ENCODE assay signal across 2 cellular contexts in the genomic region with DNA sequence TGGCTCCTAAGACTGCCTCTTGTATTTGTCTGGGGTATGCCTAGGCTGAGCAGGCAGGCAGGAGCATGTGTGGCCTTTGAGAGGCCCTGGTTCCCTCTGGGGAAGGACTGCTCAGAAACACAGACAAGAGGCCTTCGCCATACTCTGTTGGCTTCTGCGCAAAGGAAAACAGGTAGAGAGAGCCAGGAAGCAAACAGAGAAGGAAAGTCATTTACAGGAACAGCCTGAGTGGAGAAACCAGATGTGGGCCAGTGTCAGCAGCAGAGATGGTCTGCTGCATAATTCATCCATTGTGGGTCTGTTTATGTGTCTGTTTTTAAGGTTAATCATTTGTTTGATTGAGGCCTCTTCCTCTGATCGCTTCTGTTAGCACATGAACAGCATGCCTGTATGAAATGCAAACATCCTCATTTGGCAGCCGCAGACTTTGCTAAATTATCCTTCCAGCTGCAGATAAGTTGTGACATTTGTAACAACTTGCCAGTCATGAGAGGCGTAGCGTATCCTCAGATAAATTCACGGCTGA.
TF ChIP-seq lines count a peak whose summit lies in the region.

No MANE protein-coding gene starts in this region.

TF ChIP-seq in SK-N-SH, 30 proteins besides CTCF, POLR2A, EP300 and RAD21 (continued from another document):
- TF ChIP-seq MEF2A (IDR thresholded peaks at IDR 0.05; ENCODE audit: borderline replicate concordance, low read depth) = no peak
- TF ChIP-seq RCOR1 (IDR thresholded peaks at IDR 0.05; ENCODE audit: low read length) = 0 out of 2 replicates have a peak, but pooled peaks have one; percentile 26
- no peak for TF ChIP-seq NFIC (IDR thresholded peaks at IDR 0.05; ENCODE audit: borderline replicate concordance)
- no peak for TF ChIP-seq ELF1 (IDR thresholded peaks at IDR 0.05)
- TF ChIP-seq JUND (IDR thresholded peaks at IDR 0.05) = no peak
- TF ChIP-seq SIN3A (IDR thresholded peaks at IDR 0.05; ENCODE audit: borderline replicate concordance, low read depth, low read length) = no peak
- no peak for TF ChIP-seq RXRA (IDR thresholded peaks at IDR 0.05; ENCODE audit: borderline replicate concordance, low read depth)
- no peak for TF ChIP-seq FOSL2 (IDR thresholded peaks at IDR 0.05; ENCODE audit: borderline replicate concordance, low read depth)
- TF ChIP-seq FOXM1 (IDR thresholded peaks at IDR 0.05; ENCODE audit: low read depth) = no peak
- TF ChIP-seq TCF12 (IDR thresholded peaks at IDR 0.05) = no peak

TF ChIP-seq in SK-N-SH treated with all-trans-retinoic acid at 6 μM for 48 hours, 23 proteins besides CTCF, POLR2A, EP300 and RAD21 (continued from another document):
- TF ChIP-seq, protein P1, sequence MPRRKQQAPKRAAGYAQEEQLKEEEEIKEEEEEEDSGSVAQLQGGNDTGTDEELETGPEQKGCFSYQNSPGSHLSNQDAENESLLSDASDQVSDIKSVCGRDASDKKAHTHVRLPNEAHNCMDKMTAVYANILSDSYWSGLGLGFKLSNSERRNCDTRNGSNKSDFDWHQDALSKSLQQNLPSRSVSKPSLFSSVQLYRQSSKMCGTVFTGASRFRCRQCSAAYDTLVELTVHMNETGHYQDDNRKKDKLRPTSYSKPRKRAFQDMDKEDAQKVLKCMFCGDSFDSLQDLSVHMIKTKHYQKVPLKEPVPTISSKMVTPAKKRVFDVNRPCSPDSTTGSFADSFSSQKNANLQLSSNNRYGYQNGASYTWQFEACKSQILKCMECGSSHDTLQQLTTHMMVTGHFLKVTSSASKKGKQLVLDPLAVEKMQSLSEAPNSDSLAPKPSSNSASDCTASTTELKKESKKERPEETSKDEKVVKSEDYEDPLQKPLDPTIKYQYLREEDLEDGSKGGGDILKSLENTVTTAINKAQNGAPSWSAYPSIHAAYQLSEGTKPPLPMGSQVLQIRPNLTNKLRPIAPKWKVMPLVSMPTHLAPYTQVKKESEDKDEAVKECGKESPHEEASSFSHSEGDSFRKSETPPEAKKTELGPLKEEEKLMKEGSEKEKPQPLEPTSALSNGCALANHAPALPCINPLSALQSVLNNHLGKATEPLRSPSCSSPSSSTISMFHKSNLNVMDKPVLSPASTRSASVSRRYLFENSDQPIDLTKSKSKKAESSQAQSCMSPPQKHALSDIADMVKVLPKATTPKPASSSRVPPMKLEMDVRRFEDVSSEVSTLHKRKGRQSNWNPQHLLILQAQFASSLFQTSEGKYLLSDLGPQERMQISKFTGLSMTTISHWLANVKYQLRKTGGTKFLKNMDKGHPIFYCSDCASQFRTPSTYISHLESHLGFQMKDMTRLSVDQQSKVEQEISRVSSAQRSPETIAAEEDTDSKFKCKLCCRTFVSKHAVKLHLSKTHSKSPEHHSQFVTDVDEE (CRISPR knock-in tag; IDR thresholded peaks at IDR 0.05) = no peak
- TF ChIP-seq SNAI2 (CRISPR knock-in tag; IDR thresholded peaks at IDR 0.05) (no peak), TOX (CRISPR knock-in tag; IDR thresholded peaks at IDR 0.05; ENCODE audit: borderline replicate concordance) (no peak)
- TF ChIP-seq, protein P2, sequence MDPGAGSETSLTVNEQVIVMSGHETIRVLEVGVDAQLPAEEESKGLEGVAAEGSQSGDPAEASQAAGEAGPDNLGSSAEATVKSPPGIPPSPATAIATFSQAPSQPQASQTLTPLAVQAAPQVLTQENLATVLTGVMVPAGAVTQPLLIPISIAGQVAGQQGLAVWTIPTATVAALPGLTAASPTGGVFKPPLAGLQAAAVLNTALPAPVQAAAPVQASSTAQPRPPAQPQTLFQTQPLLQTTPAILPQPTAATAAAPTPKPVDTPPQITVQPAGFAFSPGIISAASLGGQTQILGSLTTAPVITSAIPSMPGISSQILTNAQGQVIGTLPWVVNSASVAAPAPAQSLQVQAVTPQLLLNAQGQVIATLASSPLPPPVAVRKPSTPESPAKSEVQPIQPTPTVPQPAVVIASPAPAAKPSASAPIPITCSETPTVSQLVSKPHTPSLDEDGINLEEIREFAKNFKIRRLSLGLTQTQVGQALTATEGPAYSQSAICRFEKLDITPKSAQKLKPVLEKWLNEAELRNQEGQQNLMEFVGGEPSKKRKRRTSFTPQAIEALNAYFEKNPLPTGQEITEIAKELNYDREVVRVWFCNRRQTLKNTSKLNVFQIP (CRISPR knock-in tag; IDR thresholded peaks at IDR 0.05; ENCODE audit: borderline replicate concordance, low read depth) = no peak
- TF ChIP-seq, protein P3, sequence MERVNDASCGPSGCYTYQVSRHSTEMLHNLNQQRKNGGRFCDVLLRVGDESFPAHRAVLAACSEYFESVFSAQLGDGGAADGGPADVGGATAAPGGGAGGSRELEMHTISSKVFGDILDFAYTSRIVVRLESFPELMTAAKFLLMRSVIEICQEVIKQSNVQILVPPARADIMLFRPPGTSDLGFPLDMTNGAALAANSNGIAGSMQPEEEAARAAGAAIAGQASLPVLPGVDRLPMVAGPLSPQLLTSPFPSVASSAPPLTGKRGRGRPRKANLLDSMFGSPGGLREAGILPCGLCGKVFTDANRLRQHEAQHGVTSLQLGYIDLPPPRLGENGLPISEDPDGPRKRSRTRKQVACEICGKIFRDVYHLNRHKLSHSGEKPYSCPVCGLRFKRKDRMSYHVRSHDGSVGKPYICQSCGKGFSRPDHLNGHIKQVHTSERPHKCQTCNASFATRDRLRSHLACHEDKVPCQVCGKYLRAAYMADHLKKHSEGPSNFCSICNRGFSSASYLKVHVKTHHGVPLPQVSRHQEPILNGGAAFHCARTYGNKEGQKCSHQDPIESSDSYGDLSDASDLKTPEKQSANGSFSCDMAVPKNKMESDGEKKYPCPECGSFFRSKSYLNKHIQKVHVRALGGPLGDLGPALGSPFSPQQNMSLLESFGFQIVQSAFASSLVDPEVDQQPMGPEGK (CRISPR knock-in tag; IDR thresholded peaks at IDR 0.05; ENCODE audit: borderline replicate concordance) = no peak
